ENCODE assay signal across 18 cellular contexts in genomic region chr18:43013489-43013888, GRCh38.
DNase-seq lines count a peak whose midpoint lies in the region; ATAC-seq and TF ChIP-seq lines count a peak whose summit lies in the region.
"Had no signal": no experiment of that assay in that cellular context is flagged by ENCODE, and none has a peak within 500 bp of the region (broad histone marks: within the 10 kb centered on the region; RNA-seq: fewer than 3 reads in every experiment).

No MANE protein-coding gene starts in this region.

- H3K4me1 ChIP-seq in mammary epithelial cell (ENCODE audit: insufficient read depth, low read length) = no peaks in the 10 kb centered on the region
- no peaks in the 10 kb centered on the region for H3K4me1 ChIP-seq in endodermal cell (ENCODE audit: control insufficient read depth, insufficient read depth, low read length)
- H3K4me1 ChIP-seq: BLaER1 had no signal

- H3K4me2 ChIP-seq in mammary epithelial cell (ENCODE audit: insufficient read depth, low read depth, low read length) = no peak overlapping the region
- H3K4me2 ChIP-seq: BLaER1 had no signal

- H3K36me3 Mint-ChIP-seq in MCF 10A (ENCODE audit: insufficient read depth, unreplicated experiment) = no peaks in the 10 kb centered on the region
- H3K36me3 Mint-ChIP-seq in endodermal cell (ENCODE audit: low read depth) = no peaks in the 10 kb centered on the region
- no peaks in the 10 kb centered on the region for H3K36me3 Mint-ChIP-seq in mesothelial cell of epicardium
- H3K36me3 Mint-ChIP-seq: CD8-positive, alpha-beta T cell had no signal

- H3K4me3 Mint-ChIP-seq in MCF 10A (ENCODE audit: unreplicated experiment) (no peak overlapping the region), endodermal cell (no peak overlapping the region), mesothelial cell of epicardium (no peak overlapping the region)
- H3K4me3 Mint-ChIP-seq: CD8-positive, alpha-beta T cell had no signal

- CTCF ChIA-PET in MCF 10A (lab: Yijun Ruan, JAX) = no interaction called here
- CTCF ChIA-PET in mammary epithelial cell (lab: Charles Lee; ENCODE audit: low non-redundant PET) = no interaction called here

- dilution Hi-C loops in mammary epithelial cell (cut with HindIII; ENCODE audit: low sequenced_read_pairs) = no loop called here

- intact Hi-C loops in MCF 10A (cut with micrococcal nuclease) (no loop called here), mammary epithelial cell (cut with micrococcal nuclease) (no loop called here)

- H3K27ac Mint-ChIP-seq in MCF 10A (ENCODE audit: low read depth, unreplicated experiment) = peak overlapping the region; percentile 41
- H3K27ac Mint-ChIP-seq in endodermal cell = no peak overlapping the region
- no peak overlapping the region for H3K27ac Mint-ChIP-seq in mesothelial cell of epicardium
- H3K27ac Mint-ChIP-seq: CD8-positive, alpha-beta T cell had no signal

- H3K79me2 ChIP-seq in mammary epithelial cell (ENCODE audit: insufficient read depth, low read length) = no peaks in the 10 kb centered on the region

- H4K20me1 ChIP-seq in mammary epithelial cell (ENCODE audit: insufficient read depth, low read length) = no peaks in the 10 kb centered on the region
- H4K20me1 ChIP-seq: BLaER1 had no signal

- H2AFZ ChIP-seq in mammary epithelial cell (ENCODE audit: low read depth, low read length) = no peak overlapping the region

- in situ Hi-C loops in mammary epithelial cell (cut with MboI; ENCODE audit: low sequenced_read_pairs in 2 of 2) = no loop called here

- no peak for TF ChIP-seq CTCF in MCF 10A (IDR thresholded peaks at IDR 0.05; ENCODE audit: unreplicated experiment)
- TF ChIP-seq CTCF in mammary epithelial cell (conservative IDR thresholded peaks at IDR 0.05 in 1 of 2, IDR thresholded peaks at IDR 0.05 in 1 of 2; ENCODE audit: extremely low read depth in 1 of 2, insufficient read depth in 1 of 2, low read depth in 1 of 2, low read length in 2 of 2) = no peak
- no peak for TF ChIP-seq CTCF in fibroblast of the aortic adventitia (IDR thresholded peaks at IDR 0.05; ENCODE audit: insufficient read depth, low read length)
- TF ChIP-seq CTCF in endodermal cell (conservative IDR thresholded peaks at IDR 0.05) = no peak
- TF ChIP-seq CTCF in mesothelial cell of epicardium (IDR thresholded peaks at IDR 0.05; ENCODE audit: unreplicated experiment) = no peak

- peak; percentile 33 for DNase-seq in MCF 10A (ENCODE audit: unreplicated experiment)
- DNase-seq in mammary epithelial cell = no peak
- DNase-seq in astrocyte of the hippocampus (ENCODE audit: low read depth, low spot score) = peak; percentile 30
- peak; percentile 15 for DNase-seq in fibroblast of the aortic adventitia (ENCODE audit: low read depth)
- no peak for DNase-seq in endodermal cell
- no peak for DNase-seq in T-helper 1 cell
- DNase-seq in mesothelial cell of epicardium (ENCODE audit: low spot score in 2 of 2, unreplicated experiment in 2 of 2) = no peak
- DNase-seq: CD8-positive, alpha-beta T cell; DMS79 treated with DMSO at 0.1 percent for 48 hours; NCI-H1417 treated with DMSO at 0.1 percent for 48 hours; NCI-H2029; NCI-H2171; NCI-H510A treated with DMSO at 0.1 percent for 48 hours; NCI-H82; PC-3 had no signal

- peaks cover 66% of the 10 kb centered on the region for H3K27me3 Mint-ChIP-seq in MCF 10A (ENCODE audit: insufficient read depth, unreplicated experiment)
- H3K27me3 Mint-ChIP-seq in endodermal cell (ENCODE audit: insufficient read depth) = no peaks in the 10 kb centered on the region
- no peaks in the 10 kb centered on the region for H3K27me3 Mint-ChIP-seq in mesothelial cell of epicardium (ENCODE audit: low read depth)

- BruUV-seq in MCF 10A (replicated peaks; lab: Mats Ljungman, UMichigan) (no TSS peak), mammary epithelial cell (replicated peaks; lab: Mats Ljungman, UMichigan) (no TSS peak)

- peaks cover 11% of the 10 kb centered on the region for H3K4me1 Mint-ChIP-seq in MCF 10A (ENCODE audit: insufficient read depth, unreplicated experiment)
- no peaks in the 10 kb centered on the region for H3K4me1 Mint-ChIP-seq in endodermal cell
- H3K4me1 Mint-ChIP-seq in mesothelial cell of epicardium = peaks cover 30% of the 10 kb centered on the region

- no peak for ATAC-seq in GM21526 (IDR thresholded peaks at IDR 0.05; ENCODE audit: low FRiP score, unreplicated experiment)
- ATAC-seq: CD8-positive, alpha-beta T cell; PC-3 had no signal

- no peak overlapping the region for H3K4me3 ChIP-seq in mammary epithelial cell (replicated peaks in 1 of 3; ENCODE audit: insufficient read depth in 1 of 3, low read depth in 2 of 3, low read length in 3 of 3)
- H3K4me3 ChIP-seq in fibroblast of the aortic adventitia (ENCODE audit: low read depth, low read length) = no peak overlapping the region
- no peak overlapping the region for H3K4me3 ChIP-seq in endodermal cell (ENCODE audit: low read length)
- H3K4me3 ChIP-seq: BLaER1 had no signal

- H3K9ac ChIP-seq in mammary epithelial cell (ENCODE audit: insufficient read depth, low read length) (no peak overlapping the region), endodermal cell (ENCODE audit: extremely low read depth, low read length, poor library complexity, severe bottlenecking) (no peak overlapping the region)
- H3K9ac ChIP-seq: BLaER1 had no signal

- WGBS in mammary epithelial cell (ENCODE audit: low coverage, missing lambda C conversion rate) = 64% methylated on average over 3 of the region's 3 CpGs
- WGBS in endodermal cell (ENCODE audit: insufficient coverage in 1 of 2, insufficient read length in 1 of 2), 2 experiments = 95% methylated on average over 3 of the region's 3 CpGs; no CpG with 5 or more reads in 1 of the 2 experiments

- H3K9me3 ChIP-seq in mammary epithelial cell (replicated peaks; ENCODE audit: insufficient read depth, low read length) (no peaks in the 10 kb centered on the region), endodermal cell (ENCODE audit: control insufficient read depth, low read length) (no peaks in the 10 kb centered on the region)
- H3K9me3 ChIP-seq: BLaER1 had no signal

- H3K36me3 ChIP-seq in mammary epithelial cell (ENCODE audit: insufficient read depth, low read length) = no peaks in the 10 kb centered on the region
- no peaks in the 10 kb centered on the region for H3K36me3 ChIP-seq in endodermal cell (ENCODE audit: control insufficient read depth, insufficient read depth, low read length)
- H3K36me3 ChIP-seq: BLaER1 had no signal

- no peak overlapping the region for H3K27ac ChIP-seq in mammary epithelial cell (ENCODE audit: insufficient read depth, low read depth, low read length)
- no peak overlapping the region for H3K27ac ChIP-seq in endodermal cell (ENCODE audit: low read depth, low read length)
- H3K27ac ChIP-seq: 22Rv1, BLaER1 had no signal

- POLR2A ChIA-PET in MCF 10A (lab: Yijun Ruan, JAX) = no interaction called here

- H3K27me3 ChIP-seq in mammary epithelial cell (ENCODE audit: insufficient read depth, low read length) (peaks cover 4% of the 10 kb centered on the region), endodermal cell (ENCODE audit: control insufficient read depth, insufficient read depth, low read length, poor library complexity, severe bottlenecking) (no peaks in the 10 kb centered on the region)
- H3K27me3 ChIP-seq: BLaER1 had no signal

- H3K9me3 Mint-ChIP-seq in MCF 10A (ENCODE audit: unreplicated experiment) (no peaks in the 10 kb centered on the region), endodermal cell (no peaks in the 10 kb centered on the region), mesothelial cell of epicardium (no peaks in the 10 kb centered on the region)

Comparison
In these comparisons a context has a peak if more than half of its experiments do, and no peak if none do; other contexts are left out.
1. DNase-seq: peak in MCF 10A (single experiment), astrocyte of the hippocampus (single experiment) and fibroblast of the aortic adventitia (single experiment); none in mammary epithelial cell (single experiment), endodermal cell (single experiment), T-helper 1 cell (0 of 5) and mesothelial cell of epicardium (0 of 2).